2 cellular contexts compared by ENCODE assay signal in the genomic region with DNA sequence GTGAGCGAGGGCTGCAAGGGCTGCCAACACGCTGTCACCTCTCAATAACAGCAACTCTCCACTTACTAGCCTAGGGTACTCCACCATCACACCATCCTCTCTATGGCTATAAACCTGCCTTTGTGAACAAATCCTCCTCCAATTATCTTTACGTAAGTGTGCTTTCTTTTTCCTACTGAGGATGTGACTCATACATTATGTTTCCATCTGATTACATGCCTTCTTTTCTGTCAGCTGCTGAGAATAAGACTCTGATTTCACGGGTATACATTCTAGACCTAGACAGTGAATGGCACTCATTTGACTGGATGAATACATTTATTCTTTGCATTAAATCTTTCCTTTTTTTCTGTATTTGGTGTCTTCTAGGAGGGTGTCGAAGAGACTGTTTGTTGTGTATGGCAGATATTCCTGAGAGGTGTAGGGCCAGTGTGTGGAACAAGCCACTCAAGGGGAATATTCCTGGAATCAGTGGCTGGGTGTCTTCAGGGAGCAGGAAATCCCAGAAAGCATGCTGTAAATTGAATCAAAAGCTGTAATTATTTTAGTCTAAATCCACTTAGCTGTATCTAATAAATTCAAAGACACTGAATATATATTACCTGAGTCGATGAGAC.
TF ChIP-seq lines count a peak whose summit lies in the region.

No MANE protein-coding gene starts in this region.

TF ChIP-seq in SK-N-SH, 30 proteins besides CTCF, POLR2A, EP300 and RAD21 (continued from another document):
- TF ChIP-seq, protein P1, sequence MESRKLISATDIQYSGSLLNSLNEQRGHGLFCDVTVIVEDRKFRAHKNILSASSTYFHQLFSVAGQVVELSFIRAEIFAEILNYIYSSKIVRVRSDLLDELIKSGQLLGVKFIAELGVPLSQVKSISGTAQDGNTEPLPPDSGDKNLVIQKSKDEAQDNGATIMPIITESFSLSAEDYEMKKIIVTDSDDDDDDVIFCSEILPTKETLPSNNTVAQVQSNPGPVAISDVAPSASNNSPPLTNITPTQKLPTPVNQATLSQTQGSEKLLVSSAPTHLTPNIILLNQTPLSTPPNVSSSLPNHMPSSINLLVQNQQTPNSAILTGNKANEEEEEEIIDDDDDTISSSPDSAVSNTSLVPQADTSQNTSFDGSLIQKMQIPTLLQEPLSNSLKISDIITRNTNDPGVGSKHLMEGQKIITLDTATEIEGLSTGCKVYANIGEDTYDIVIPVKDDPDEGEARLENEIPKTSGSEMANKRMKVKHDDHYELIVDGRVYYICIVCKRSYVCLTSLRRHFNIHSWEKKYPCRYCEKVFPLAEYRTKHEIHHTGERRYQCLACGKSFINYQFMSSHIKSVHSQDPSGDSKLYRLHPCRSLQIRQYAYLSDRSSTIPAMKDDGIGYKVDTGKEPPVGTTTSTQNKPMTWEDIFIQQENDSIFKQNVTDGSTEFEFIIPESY (IDR thresholded peaks at IDR 0.05; ENCODE audit: borderline replicate concordance, low read depth), result no peak
- no peak for TF ChIP-seq MEF2A (IDR thresholded peaks at IDR 0.05; ENCODE audit: borderline replicate concordance, low read depth)
- no peak for TF ChIP-seq MAX (IDR thresholded peaks at IDR 0.05; ENCODE audit: low read depth)
- no peak for TF ChIP-seq PBX3 (IDR thresholded peaks at IDR 0.05)
- TF ChIP-seq MXI1 (IDR thresholded peaks at IDR 0.05; ENCODE audit: low read depth, low read length), result no peak
- no peak for TF ChIP-seq RFX5 (IDR thresholded peaks at IDR 0.05; ENCODE audit: low read length)
- no peak for TF ChIP-seq JUND (IDR thresholded peaks at IDR 0.05)
- TF ChIP-seq GATA2 (CRISPR knock-in tag; IDR thresholded peaks at IDR 0.05), result no peak
- no peak for TF ChIP-seq TEAD4 (IDR thresholded peaks at IDR 0.05; ENCODE audit: borderline replicate concordance, insufficient read depth)
- no peak for TF ChIP-seq USF1 (IDR thresholded peaks at IDR 0.05; ENCODE audit: borderline replicate concordance, low read depth)
- no peak for TF ChIP-seq RCOR1 (IDR thresholded peaks at IDR 0.05; ENCODE audit: low read length)

TF ChIP-seq in GM23338, 12 proteins besides CTCF, POLR2A, EP300 and RAD21 (continued from another document):
- TF ChIP-seq REST (IDR thresholded peaks at IDR 0.05; ENCODE audit: unreplicated experiment) (no peak), ETS1 (IDR thresholded peaks at IDR 0.05) (no peak), POLR2AphosphoS5 (IDR thresholded peaks at IDR 0.05; ENCODE audit: low read depth) (no peak), JUNB (IDR thresholded peaks at IDR 0.05; ENCODE audit: unreplicated experiment) (no peak), CREB1 (CRISPR knock-in tag; IDR thresholded peaks at IDR 0.05; ENCODE audit: low read depth) (no peak), NANOG (IDR thresholded peaks at IDR 0.05; ENCODE audit: borderline replicate concordance) (no peak), EZH2phosphoT487 (IDR thresholded peaks at IDR 0.05; ENCODE audit: unreplicated experiment) (no peak), STAT1 (IDR thresholded peaks at IDR 0.05; ENCODE audit: unreplicated experiment) (no peak)
- TF ChIP-seq, protein P2, sequence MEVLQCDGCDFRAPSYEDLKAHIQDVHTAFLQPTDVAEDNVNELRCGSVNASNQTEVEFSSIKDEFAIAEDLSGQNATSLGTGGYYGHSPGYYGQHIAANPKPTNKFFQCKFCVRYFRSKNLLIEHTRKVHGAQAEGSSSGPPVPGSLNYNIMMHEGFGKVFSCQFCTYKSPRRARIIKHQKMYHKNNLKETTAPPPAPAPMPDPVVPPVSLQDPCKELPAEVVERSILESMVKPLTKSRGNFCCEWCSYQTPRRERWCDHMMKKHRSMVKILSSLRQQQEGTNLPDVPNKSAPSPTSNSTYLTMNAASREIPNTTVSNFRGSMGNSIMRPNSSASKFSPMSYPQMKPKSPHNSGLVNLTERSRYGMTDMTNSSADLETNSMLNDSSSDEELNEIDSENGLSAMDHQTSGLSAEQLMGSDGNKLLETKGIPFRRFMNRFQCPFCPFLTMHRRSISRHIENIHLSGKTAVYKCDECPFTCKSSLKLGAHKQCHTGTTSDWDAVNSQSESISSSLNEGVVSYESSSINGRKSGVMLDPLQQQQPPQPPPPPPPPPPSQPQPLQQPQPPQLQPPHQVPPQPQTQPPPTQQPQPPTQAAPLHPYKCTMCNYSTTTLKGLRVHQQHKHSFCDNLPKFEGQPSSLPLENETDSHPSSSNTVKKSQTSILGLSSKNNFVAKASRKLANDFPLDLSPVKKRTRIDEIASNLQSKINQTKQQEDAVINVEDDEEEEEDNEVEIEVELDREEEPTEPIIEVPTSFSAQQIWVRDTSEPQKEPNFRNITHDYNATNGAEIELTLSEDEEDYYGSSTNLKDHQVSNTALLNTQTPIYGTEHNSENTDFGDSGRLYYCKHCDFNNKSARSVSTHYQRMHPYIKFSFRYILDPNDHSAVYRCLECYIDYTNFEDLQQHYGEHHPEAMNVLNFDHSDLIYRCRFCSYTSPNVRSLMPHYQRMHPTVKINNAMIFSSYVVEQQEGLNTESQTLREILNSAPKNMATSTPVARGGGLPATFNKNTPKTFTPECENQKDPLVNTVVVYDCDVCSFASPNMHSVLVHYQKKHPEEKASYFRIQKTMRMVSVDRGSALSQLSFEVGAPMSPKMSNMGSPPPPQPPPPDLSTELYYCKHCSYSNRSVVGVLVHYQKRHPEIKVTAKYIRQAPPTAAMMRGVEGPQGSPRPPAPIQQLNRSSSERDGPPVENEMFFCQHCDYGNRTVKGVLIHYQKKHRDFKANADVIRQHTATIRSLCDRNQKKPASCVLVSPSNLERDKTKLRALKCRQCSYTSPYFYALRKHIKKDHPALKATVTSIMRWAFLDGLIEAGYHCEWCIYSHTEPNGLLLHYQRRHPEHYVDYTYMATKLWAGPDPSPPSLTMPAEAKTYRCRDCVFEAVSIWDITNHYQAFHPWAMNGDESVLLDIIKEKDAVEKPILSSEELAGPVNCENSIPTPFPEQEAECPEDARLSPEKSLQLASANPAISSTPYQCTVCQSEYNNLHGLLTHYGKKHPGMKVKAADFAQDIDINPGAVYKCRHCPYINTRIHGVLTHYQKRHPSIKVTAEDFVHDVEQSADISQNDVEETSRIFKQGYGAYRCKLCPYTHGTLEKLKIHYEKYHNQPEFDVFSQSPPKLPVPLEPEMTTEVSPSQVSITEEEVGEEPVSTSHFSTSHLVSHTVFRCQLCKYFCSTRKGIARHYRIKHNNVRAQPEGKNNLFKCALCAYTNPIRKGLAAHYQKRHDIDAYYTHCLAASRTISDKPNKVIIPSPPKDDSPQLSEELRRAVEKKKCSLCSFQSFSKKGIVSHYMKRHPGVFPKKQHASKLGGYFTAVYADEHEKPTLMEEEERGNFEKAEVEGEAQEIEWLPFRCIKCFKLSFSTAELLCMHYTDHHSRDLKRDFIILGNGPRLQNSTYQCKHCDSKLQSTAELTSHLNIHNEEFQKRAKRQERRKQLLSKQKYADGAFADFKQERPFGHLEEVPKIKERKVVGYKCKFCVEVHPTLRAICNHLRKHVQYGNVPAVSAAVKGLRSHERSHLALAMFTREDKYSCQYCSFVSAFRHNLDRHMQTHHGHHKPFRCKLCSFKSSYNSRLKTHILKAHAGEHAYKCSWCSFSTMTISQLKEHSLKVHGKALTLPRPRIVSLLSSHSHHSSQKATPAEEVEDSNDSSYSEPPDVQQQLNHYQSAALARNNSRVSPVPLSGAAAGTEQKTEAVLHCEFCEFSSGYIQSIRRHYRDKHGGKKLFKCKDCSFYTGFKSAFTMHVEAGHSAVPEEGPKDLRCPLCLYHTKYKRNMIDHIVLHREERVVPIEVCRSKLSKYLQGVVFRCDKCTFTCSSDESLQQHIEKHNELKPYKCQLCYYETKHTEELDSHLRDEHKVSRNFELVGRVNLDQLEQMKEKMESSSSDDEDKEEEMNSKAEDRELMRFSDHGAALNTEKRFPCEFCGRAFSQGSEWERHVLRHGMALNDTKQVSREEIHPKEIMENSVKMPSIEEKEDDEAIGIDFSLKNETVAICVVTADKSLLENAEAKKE (CRISPR knock-in tag; IDR thresholded peaks at IDR 0.05), result no peak
